Comparison of ENCODE assay signal across 1 cellular context in genomic region chr2:152499411-152499810, GRCh38.
TF ChIP-seq lines count a peak whose summit lies in the region.

No MANE protein-coding gene starts in this region.

TF ChIP-seq in GM12878, 131 proteins besides CTCF, POLR2A, EP300 and RAD21 (continued from another document):
- TF ChIP-seq, protein P1, sequence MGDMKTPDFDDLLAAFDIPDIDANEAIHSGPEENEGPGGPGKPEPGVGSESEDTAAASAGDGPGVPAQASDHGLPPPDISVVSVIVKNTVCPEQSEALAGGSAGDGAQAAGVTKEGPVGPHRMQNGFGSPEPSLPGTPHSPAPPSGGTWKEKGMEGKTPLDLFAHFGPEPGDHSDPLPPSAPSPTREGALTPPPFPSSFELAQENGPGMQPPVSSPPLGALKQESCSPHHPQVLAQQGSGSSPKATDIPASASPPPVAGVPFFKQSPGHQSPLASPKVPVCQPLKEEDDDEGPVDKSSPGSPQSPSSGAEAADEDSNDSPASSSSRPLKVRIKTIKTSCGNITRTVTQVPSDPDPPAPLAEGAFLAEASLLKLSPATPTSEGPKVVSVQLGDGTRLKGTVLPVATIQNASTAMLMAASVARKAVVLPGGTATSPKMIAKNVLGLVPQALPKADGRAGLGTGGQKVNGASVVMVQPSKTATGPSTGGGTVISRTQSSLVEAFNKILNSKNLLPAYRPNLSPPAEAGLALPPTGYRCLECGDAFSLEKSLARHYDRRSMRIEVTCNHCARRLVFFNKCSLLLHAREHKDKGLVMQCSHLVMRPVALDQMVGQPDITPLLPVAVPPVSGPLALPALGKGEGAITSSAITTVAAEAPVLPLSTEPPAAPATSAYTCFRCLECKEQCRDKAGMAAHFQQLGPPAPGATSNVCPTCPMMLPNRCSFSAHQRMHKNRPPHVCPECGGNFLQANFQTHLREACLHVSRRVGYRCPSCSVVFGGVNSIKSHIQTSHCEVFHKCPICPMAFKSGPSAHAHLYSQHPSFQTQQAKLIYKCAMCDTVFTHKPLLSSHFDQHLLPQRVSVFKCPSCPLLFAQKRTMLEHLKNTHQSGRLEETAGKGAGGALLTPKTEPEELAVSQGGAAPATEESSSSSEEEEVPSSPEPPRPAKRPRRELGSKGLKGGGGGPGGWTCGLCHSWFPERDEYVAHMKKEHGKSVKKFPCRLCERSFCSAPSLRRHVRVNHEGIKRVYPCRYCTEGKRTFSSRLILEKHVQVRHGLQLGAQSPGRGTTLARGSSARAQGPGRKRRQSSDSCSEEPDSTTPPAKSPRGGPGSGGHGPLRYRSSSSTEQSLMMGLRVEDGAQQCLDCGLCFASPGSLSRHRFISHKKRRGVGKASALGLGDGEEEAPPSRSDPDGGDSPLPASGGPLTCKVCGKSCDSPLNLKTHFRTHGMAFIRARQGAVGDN (IDR thresholded peaks at IDR 0.05), result no peak
- TF ChIP-seq ZNF622 (IDR thresholded peaks at IDR 0.05) (no peak), CBFB (IDR thresholded peaks at IDR 0.05; ENCODE audit: low read depth) (no peak)
